ENCODE assay signal across 19 cellular contexts in the genomic region with DNA sequence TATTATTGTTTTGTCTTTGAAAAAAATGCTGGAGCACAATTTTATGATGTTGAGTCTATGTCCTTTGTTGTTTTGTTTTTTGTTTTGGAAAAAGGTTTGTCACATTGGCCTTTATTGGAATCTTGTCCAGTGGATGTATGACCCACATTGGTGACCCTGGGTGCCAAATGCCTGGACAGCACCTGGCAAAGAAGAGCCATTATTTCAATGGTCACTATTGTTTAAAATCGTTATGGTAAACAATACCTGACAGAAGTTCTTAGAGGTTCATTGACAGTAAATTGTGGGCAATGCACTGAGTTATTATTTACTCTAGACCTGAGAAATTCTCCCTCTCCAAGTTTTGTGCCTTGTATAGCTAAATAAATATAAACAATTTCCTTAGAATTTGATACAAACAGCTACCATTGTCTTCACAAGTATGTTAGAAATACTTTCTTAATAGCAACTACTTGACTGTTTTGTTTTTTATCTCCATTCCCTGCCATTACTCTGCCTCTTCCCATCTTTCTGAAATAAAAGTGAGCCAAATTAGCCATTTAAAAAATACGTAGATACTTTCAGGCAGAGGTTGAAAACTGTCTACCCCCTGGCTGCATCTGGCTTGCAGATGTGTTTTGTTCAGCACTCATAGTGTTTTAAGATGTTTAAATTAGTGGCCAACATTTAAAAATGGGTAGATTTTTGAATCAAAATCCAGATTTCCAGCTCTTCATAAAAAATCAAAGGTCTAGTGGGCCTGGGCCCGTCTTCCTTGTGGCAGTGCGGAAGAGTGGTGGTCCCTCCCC. TPM values are rescaled to one million over a fixed set of nuclear protein-coding genes. Genes with fewer than 3 reads are reported as not detected.
DNase-seq lines count a peak whose midpoint lies in the region; ATAC-seq and TF ChIP-seq lines count a peak whose summit lies in the region.
"Had no signal": no experiment of that assay in that cellular context is flagged by ENCODE, and none has a peak within 500 bp of the region (broad histone marks: within the 10 kb centered on the region; RNA-seq: fewer than 3 reads in every experiment).

No MANE protein-coding gene starts in this region.

- H3K4me1 Mint-ChIP-seq in CD4-positive, CD25-positive, alpha-beta regulatory T cell = peaks cover 40 to 94% (median 70%) of the 10 kb centered on the region in 4 donors
- peaks cover 85% of the 10 kb centered on the region for H3K4me1 Mint-ChIP-seq in central memory CD8-positive, alpha-beta T cell

- peak overlapping the region; percentile 39 for H3K4me2 ChIP-seq in GM23248 (ENCODE audit: unreplicated experiment)

- no peaks in the 10 kb centered on the region for H3K27me3 ChIP-seq in CD4-positive, CD25-positive, alpha-beta regulatory T cell (ENCODE audit: control insufficient read depth, insufficient read depth, low read length)
- H3K27me3 ChIP-seq in GM23248 (replicated peaks; ENCODE audit: insufficient read depth) (no peaks in the 10 kb centered on the region), psoas muscle (ENCODE audit: insufficient read depth in 3 of 3, low read length in 2 of 3) (no peaks in the 10 kb centered on the region)
- H3K27me3 ChIP-seq: sigmoid colon, tibial nerve had no signal

- H3K9me3 Mint-ChIP-seq in CD4-positive, CD25-positive, alpha-beta regulatory T cell = no peaks in the 10 kb centered on the region
- no peaks in the 10 kb centered on the region for H3K9me3 Mint-ChIP-seq in central memory CD8-positive, alpha-beta T cell
- H3K9me3 Mint-ChIP-seq: activated CD4-positive, alpha-beta T cell treated with anti-CD3 and anti-CD28 coated beads, Interleukin-2, amount 10 ng/mL, durations not matched to agents 7 days and 5 days; activated naive CD4-positive, alpha-beta T cell treated with anti-CD3 and anti-CD28 coated beads for 36 hours had no signal

- H3K9ac ChIP-seq in GM23248 = peak overlapping the region; percentile 56; the same call in 1 of the 2 replicates

- H3K4me1 ChIP-seq in CD4-positive, CD25-positive, alpha-beta regulatory T cell (ENCODE audit: control insufficient read depth, insufficient read depth, low read length, poor library complexity, severe bottlenecking) = peaks cover 39% of the 10 kb centered on the region
- H3K4me1 ChIP-seq in GM23248 (ENCODE audit: insufficient read depth) = peaks cover 44% of the 10 kb centered on the region
- peaks cover 67% of the 10 kb centered on the region for H3K4me1 ChIP-seq in psoas muscle

- WGBS in GM23248 (ENCODE audit: low coverage in 1 of 2, low lambda C conversion rate in 2 of 2, missing lambda C conversion rate in 2 of 2), 2 experiments = 42 to 55% methylated on average over 4 of the region's 4 CpGs
- 72 to 81% (median 74%) methylated on average over 4 of the region's 4 CpGs for WGBS in psoas muscle, 3 donors

- no peak for DNase-seq in CD4-positive, CD25-positive, alpha-beta regulatory T cell
- DNase-seq in GM23248 = no peak
- DNase-seq in central memory CD8-positive, alpha-beta T cell (ENCODE audit: low spot score in 2 of 2) = no peak
- no peak for DNase-seq in psoas muscle
- no peak for DNase-seq in NCI-H187 (lab: John Stamatoyannopoulos, UW)
- no peak for DNase-seq in DMS114 treated with DMSO at 0.1 percent for 48 hours (lab: John Stamatoyannopoulos, UW; ENCODE audit: unreplicated experiment)
- DNase-seq: activated CD4-positive, alpha-beta T cell treated with anti-CD3 and anti-CD28 coated beads, Interleukin-2, amount 10 ng/mL, durations not matched to agents 7 days and 5 days; activated naive CD4-positive, alpha-beta T cell treated with anti-CD3 and anti-CD28 coated beads for 36 hours; effector CD4-positive, alpha-beta T cell; left colon; midbrain; MM.1S; NCI-H1694 treated with DMSO at 0.1 percent for 48 hours; NCI-H226; posterior cingulate gyrus; sigmoid colon had no signal

- H3K36me3 ChIP-seq in CD4-positive, CD25-positive, alpha-beta regulatory T cell (ENCODE audit: control insufficient read depth, insufficient read depth, low read length) = peaks cover 19% of the 10 kb centered on the region
- H3K36me3 ChIP-seq in GM23248 (ENCODE audit: low read depth) (no peaks in the 10 kb centered on the region), psoas muscle (ENCODE audit: insufficient read depth in 1 of 2, low read depth in 1 of 2) (peaks cover 0 to 5% of the 10 kb centered on the region in 2 donors)
- H3K36me3 ChIP-seq: sigmoid colon had no signal

- peaks cover 23% of the 10 kb centered on the region for H3K36me3 Mint-ChIP-seq in CD4-positive, CD25-positive, alpha-beta regulatory T cell
- H3K36me3 Mint-ChIP-seq in central memory CD8-positive, alpha-beta T cell (ENCODE audit: insufficient read depth) = peaks cover 10% of the 10 kb centered on the region

- peaks cover 25% of the 10 kb centered on the region for H3F3A ChIP-seq in GM23248 (ENCODE audit: insufficient read depth)

- peak overlapping the region in 2 of 3 donors; percentile 25 to 53 for H3K27ac Mint-ChIP-seq in CD4-positive, CD25-positive, alpha-beta regulatory T cell
- H3K27ac Mint-ChIP-seq in central memory CD8-positive, alpha-beta T cell (ENCODE audit: low read depth) = peak overlapping the region; percentile 44
- H3K27ac Mint-ChIP-seq: activated naive CD4-positive, alpha-beta T cell treated with anti-CD3 and anti-CD28 coated beads for 36 hours; B cell had no signal

- no peaks in the 10 kb centered on the region for H3K9me2 ChIP-seq in GM23248 (ENCODE audit: insufficient read depth)

- intact Hi-C loops in psoas muscle (cut with DNase I) = no loop called here

- no peaks in the 10 kb centered on the region for H3K27me3 Mint-ChIP-seq in CD4-positive, CD25-positive, alpha-beta regulatory T cell
- no peaks in the 10 kb centered on the region for H3K27me3 Mint-ChIP-seq in central memory CD8-positive, alpha-beta T cell
- H3K27me3 Mint-ChIP-seq: activated CD4-positive, alpha-beta T cell treated with anti-CD3 and anti-CD28 coated beads, Interleukin-2, amount 10 ng/mL, durations not matched to agents 7 days and 5 days; B cell had no signal

- H3K4me3 ChIP-seq in CD4-positive, CD25-positive, alpha-beta regulatory T cell (ENCODE audit: low read depth, low read length) = no peak overlapping the region
- H3K4me3 ChIP-seq in GM23248 (no peak overlapping the region), psoas muscle (no peak overlapping the region)
- H3K4me3 ChIP-seq: sigmoid colon, tibial nerve had no signal

- H3K27ac ChIP-seq in CD4-positive, CD25-positive, alpha-beta regulatory T cell (ENCODE audit: insufficient read depth, low read length, poor library complexity, severe bottlenecking) = no peak overlapping the region
- H3K27ac ChIP-seq in GM23248 = peak overlapping the region; percentile 77
- H3K27ac ChIP-seq in psoas muscle = peak overlapping the region; percentile 30

- in situ Hi-C loops in GM23248 (cut with MboI) = no loop called here

- no peak for TF ChIP-seq CTCF in psoas muscle (IDR thresholded peaks at IDR 0.05)

- peak overlapping the region in 1 of 4 donors; percentile 9 for H3K4me3 Mint-ChIP-seq in CD4-positive, CD25-positive, alpha-beta regulatory T cell
- H3K4me3 Mint-ChIP-seq in central memory CD8-positive, alpha-beta T cell = peak overlapping the region; percentile 5
- H3K4me3 Mint-ChIP-seq: activated CD4-positive, alpha-beta T cell treated with anti-CD3 and anti-CD28 coated beads, Interleukin-2, amount 10 ng/mL, durations not matched to agents 7 days and 5 days; activated naive CD4-positive, alpha-beta T cell treated with anti-CD3 and anti-CD28 coated beads for 36 hours; B cell had no signal

- no peaks in the 10 kb centered on the region for H3K9me3 ChIP-seq in CD4-positive, CD25-positive, alpha-beta regulatory T cell (ENCODE audit: control insufficient read depth in 2 of 2, low read length in 2 of 2)
- H3K9me3 ChIP-seq in GM23248 (ENCODE audit: low read depth) (no peaks in the 10 kb centered on the region), psoas muscle (no peaks in the 10 kb centered on the region)
- H3K9me3 ChIP-seq: sigmoid colon, tibial nerve had no signal

- H4K20me1 ChIP-seq in GM23248 (ENCODE audit: insufficient read depth) = no peaks in the 10 kb centered on the region

- ATAC-seq in CD4-positive, CD25-positive, alpha-beta regulatory T cell (ENCODE audit: low read depth in 2 of 2) = no peak
- no peak for ATAC-seq in central memory CD8-positive, alpha-beta T cell (replicated peaks; ENCODE audit: extremely low read depth, poor library complexity, severe bottlenecking)
- ATAC-seq in psoas muscle (no peak), HG03135 (IDR thresholded peaks at IDR 0.05; ENCODE audit: unreplicated experiment) (no peak)
- ATAC-seq: left colon had no signal

- H2AFZ ChIP-seq in GM23248 = peak overlapping the region; percentile 75

- H3K79me2 ChIP-seq in GM23248 (ENCODE audit: insufficient read depth) = peaks cover 98% of the 10 kb centered on the region

RNA-seq across cellular contexts. Expression of a gene that starts 39.9 kb away (rescaled TPM):
- 104 TPM for total RNA-seq in CD4-positive, CD25-positive, alpha-beta regulatory T cell
- polyA plus RNA-seq in CD4-positive, CD25-positive, alpha-beta regulatory T cell = 10 to 100 TPM; 16.3 to 21.3 (median 19.4) TPM
- total RNA-seq in GM23248 (2014; rRNA removed; shearing (Covaris generic)) = 41.7 and 66.5 TPM in 2 replicates
- polyA plus RNA-seq in GM23248 (2016; fragmentation: Nextera tagmentation; extraction: Ambion mirVana) (31.9 and 34.9 TPM in 2 replicates), psoas muscle (10 to 100 TPM in 2 of 3 donors, 1 to 10 TPM in 1; 7.4 to 34.6 (median 28.2) TPM)
- 10 to 100 TPM; 15.1 to 35.4 (median 23.4) TPM for total RNA-seq in psoas muscle
